ENCODE assay signal across 9 cellular contexts in genomic region chrX:153599192-153600031, GRCh38. TPM values are rescaled to one million over a fixed set of nuclear protein-coding genes. Genes with fewer than 3 reads are reported as not detected.
A peak's percentile ranks its signal among the peaks of the same experiment; 100 is the strongest.
DNase-seq lines count a peak whose midpoint lies in the region; ATAC-seq and TF ChIP-seq lines count a peak whose summit lies in the region.
"Had no signal": no experiment of that assay in that cellular context is flagged by ENCODE, and none has a peak within 500 bp of the region (broad histone marks: within the 10 kb centered on the region; RNA-seq: fewer than 3 reads in every experiment).

No MANE protein-coding gene starts in this region.

- H3K27me3 ChIP-seq in BLaER1 (peaks cover 61% of the 10 kb centered on the region), lung (ENCODE audit: control insufficient read depth, insufficient read depth) (no peaks in the 10 kb centered on the region)

- H3K9ac ChIP-seq in BLaER1 = peak overlapping the region; percentile 78

- H3K9me3 Mint-ChIP-seq in activated CD4-positive, alpha-beta memory T cell treated with anti-CD3 and anti-CD28 coated beads, Interleukin-2, amount 10 ng/mL, durations not matched to agents 7 days and 5 days = no peaks in the 10 kb centered on the region

- peaks cover 8% of the 10 kb centered on the region; the same call in 1 of the 2 replicates for H3K9me3 ChIP-seq in BLaER1
- H3K9me3 ChIP-seq in lung (ENCODE audit: control insufficient read depth in 2 of 2, insufficient read depth in 1 of 2, low read length in 1 of 2) = peaks cover 0 to 12% of the 10 kb centered on the region in 2 donors

- H4K20me1 ChIP-seq in BLaER1 = peaks cover 52% of the 10 kb centered on the region

- H3K36me3 Mint-ChIP-seq in activated CD4-positive, alpha-beta memory T cell treated with anti-CD3 and anti-CD28 coated beads, Interleukin-2, amount 10 ng/mL, durations not matched to agents 7 days and 5 days (ENCODE audit: low read depth) = peaks cover 7% of the 10 kb centered on the region

- POLR2A ChIA-PET in activated CD4-positive, alpha-beta memory T cell treated with anti-CD3 and anti-CD28 coated beads, Interleukin-2, amount 10 ng/mL, durations not matched to agents 7 days and 5 days (lab: Charles Lee) = interaction anchor here (1.5 to 2.8 kb wide), 2 partner anchors 10 to 46 kb away, joined by 3 to 14 read pairs; no protein-coding TSS in a partner anchor

- H3K27ac Mint-ChIP-seq in activated CD4-positive, alpha-beta memory T cell treated with anti-CD3 and anti-CD28 coated beads, Interleukin-2, amount 10 ng/mL, durations not matched to agents 7 days and 5 days = peak overlapping the region; percentile 65

- DNase-seq in NCI-H748 treated with DMSO at 0.1 percent for 48 hours (lab: John Stamatoyannopoulos, UW) (peak; percentile 50), ecto neural progenitor cell (ENCODE audit: low spot score) (peak; percentile 86), lung (ENCODE audit: low spot score) (peak; percentile 84)
- DNase-seq in activated CD4-positive, alpha-beta memory T cell treated with anti-CD3 and anti-CD28 coated beads, Interleukin-2, amount 10 ng/mL, durations not matched to agents 7 days and 5 days = peak; percentile 89
- peak; percentile 67 to 76 (median 71) for DNase-seq in stimulated activated CD4-positive, alpha-beta T cell treated with anti-CD3 and anti-CD28 coated beads, TNF-alpha, amount 100 ng/mL, for 1 hour (ENCODE audit: low read depth in 3 of 3, low spot score in 1 of 3)

- WGBS in lung, 2 donors = 0 to 25% methylated on average over 26 to 66 of the region's 79 CpGs

- no peak for TF ChIP-seq CTCF in lung (IDR thresholded peaks at IDR 0.05; ENCODE audit: control extremely low read depth, extremely low read depth)

- H3K36me3 ChIP-seq in BLaER1 = peaks cover 15% of the 10 kb centered on the region
- peaks cover 0 to under 1% of the 10 kb centered on the region in 2 donors for H3K36me3 ChIP-seq in lung (ENCODE audit: control insufficient read depth in 2 of 2, insufficient read depth in 2 of 2, low read length in 2 of 2)

- H3K27ac ChIP-seq in BLaER1 (peak overlapping the region; percentile 76), lung (ENCODE audit: low read depth in 1 of 2, low read length in 1 of 2) (peak overlapping the region; percentile 35 to 89)

- ATAC-seq in GM19328 (IDR thresholded peaks at IDR 0.05; ENCODE audit: unreplicated experiment) (peak; percentile 64), HG03460 (IDR thresholded peaks at IDR 0.05; ENCODE audit: unreplicated experiment) (peak; percentile 79), lung (ENCODE audit: insufficient read depth, low FRiP score) (peak; percentile 82)

- CTCF ChIA-PET in activated CD4-positive, alpha-beta memory T cell treated with anti-CD3 and anti-CD28 coated beads, Interleukin-2, amount 10 ng/mL, durations not matched to agents 7 days and 5 days (lab: Charles Lee) = interaction anchor here (1.1 to 2.5 kb wide), 5 partner anchors 10 to 158 kb away, joined by 3 to 24 read pairs (median 3); no protein-coding TSS in a partner anchor

- H3K4me1 ChIP-seq in BLaER1 (peaks cover 49% of the 10 kb centered on the region), lung (ENCODE audit: control insufficient read depth in 2 of 2, insufficient read depth in 2 of 2, low read length in 2 of 2) (peaks cover 0 to 3% of the 10 kb centered on the region in 2 donors)

- H3K4me2 ChIP-seq in BLaER1 = peak overlapping the region; percentile 81

- H3K4me3 ChIP-seq in BLaER1 (peak overlapping the region; percentile 73), lung (peak overlapping the region; percentile 47)

- peak overlapping the region; percentile 86 for H3K4me3 Mint-ChIP-seq in activated CD4-positive, alpha-beta memory T cell treated with anti-CD3 and anti-CD28 coated beads, Interleukin-2, amount 10 ng/mL, durations not matched to agents 7 days and 5 days

- no peaks in the 10 kb centered on the region for H3K27me3 Mint-ChIP-seq in activated CD4-positive, alpha-beta memory T cell treated with anti-CD3 and anti-CD28 coated beads, Interleukin-2, amount 10 ng/mL, durations not matched to agents 7 days and 5 days

- peaks cover 55% of the 10 kb centered on the region for H3K4me1 Mint-ChIP-seq in activated CD4-positive, alpha-beta memory T cell treated with anti-CD3 and anti-CD28 coated beads, Interleukin-2, amount 10 ng/mL, durations not matched to agents 7 days and 5 days

RNA-seq across cellular contexts. Expression of gene CCNQ, which starts 0.5 kb away (rescaled TPM):
- 10 to 100 TPM; 21.1 to 21.8 TPM for total RNA-seq in activated CD4-positive, alpha-beta memory T cell treated with anti-CD3 and anti-CD28 coated beads, Interleukin-2, amount 10 ng/mL, durations not matched to agents 7 days and 5 days
- total RNA-seq in lung = 10 to 100 TPM; 14.2 to 20.2 TPM
- polyA plus RNA-seq in lung = 10 to 100 TPM; 29.6 to 46.4 TPM

RNA-seq across cellular contexts. Expression of gene DUSP9, which starts 47.6 kb away (rescaled TPM):
- total RNA-seq in activated CD4-positive, alpha-beta memory T cell treated with anti-CD3 and anti-CD28 coated beads, Interleukin-2, amount 10 ng/mL, durations not matched to agents 7 days and 5 days = not detected
- under 1 TPM; 0.28 to 0.55 TPM for total RNA-seq in lung
- under 1 TPM; 0.10 to 0.17 TPM for polyA plus RNA-seq in lung
- total RNA-seq: T-helper 2 cell treated with Interferon-gamma antibody and Interleukin-4, amounts not matched to agents 100 ng/mL and 5 ng/mL, for 36 hours had no signal

Comparison
In these comparisons a context has a peak if more than half of its experiments do, and no peak if none do; other contexts are left out.
1. Peak in every context shown above with its lines: DNase-seq, ATAC-seq, H3K4me3 ChIP-seq and H3K27ac ChIP-seq.